Comparison of ENCODE assay signal across 1 cellular context in genomic region chr12:6091786-6092566, GRCh38.
TF ChIP-seq lines count a peak whose summit lies in the region.

No MANE protein-coding gene starts in this region.

TF ChIP-seq in H1, 55 proteins besides CTCF, POLR2A, EP300 and RAD21 (continued from another document):
- TF ChIP-seq FOSL1 (IDR thresholded peaks at IDR 0.05; ENCODE audit: insufficient read depth, low read depth, low read length) (no peak), CREB1 (IDR thresholded peaks at IDR 0.05) (no peak), ZNF274 (IDR thresholded peaks at IDR 0.05; ENCODE audit: borderline replicate concordance, extremely low read depth, low read length) (no peak), BRCA1 (IDR thresholded peaks at IDR 0.05; ENCODE audit: low read depth, low read length) (no peak), SRF (IDR thresholded peaks at IDR 0.05; ENCODE audit: low read depth, low read length) (no peak), CHD1 (IDR thresholded peaks at IDR 0.05; ENCODE audit: low read depth, low read length) (no peak), POU5F1 (IDR thresholded peaks at IDR 0.05; ENCODE audit: low read depth, low read length) (no peak)
- TF ChIP-seq, protein P1, sequence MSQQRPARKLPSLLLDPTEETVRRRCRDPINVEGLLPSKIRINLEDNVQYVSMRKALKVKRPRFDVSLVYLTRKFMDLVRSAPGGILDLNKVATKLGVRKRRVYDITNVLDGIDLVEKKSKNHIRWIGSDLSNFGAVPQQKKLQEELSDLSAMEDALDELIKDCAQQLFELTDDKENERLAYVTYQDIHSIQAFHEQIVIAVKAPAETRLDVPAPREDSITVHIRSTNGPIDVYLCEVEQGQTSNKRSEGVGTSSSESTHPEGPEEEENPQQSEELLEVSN (IDR thresholded peaks at IDR 0.05), result no peak
